2 cellular contexts compared by ENCODE assay signal in genomic region chr7:124480821-124481290, GRCh38.
TF ChIP-seq lines count a peak whose summit lies in the region.

No MANE protein-coding gene starts in this region.

TF ChIP-seq in GM23338, 12 proteins besides CTCF, POLR2A, EP300 and RAD21:
- TF ChIP-seq ETS1 (IDR thresholded peaks at IDR 0.05) (no peak), EZH2phosphoT487 (IDR thresholded peaks at IDR 0.05; ENCODE audit: unreplicated experiment) (no peak)

TF ChIP-seq in K562, 482 proteins besides CTCF, POLR2A, EP300 and RAD21:
- TF ChIP-seq ZNF133 (CRISPR knock-in tag; IDR thresholded peaks at IDR 0.05) (no peak), ZBTB17 (CRISPR knock-in tag; IDR thresholded peaks at IDR 0.05) (peak; percentile 93)
